In genomic region chr20:37567331-37567665, GRCh38 we compare ENCODE assay signal across 16 cellular contexts. TPM values are rescaled to one million over a fixed set of nuclear protein-coding genes. Genes with fewer than 3 reads are reported as not detected.
DNase-seq lines count a peak whose midpoint lies in the region; ATAC-seq and TF ChIP-seq lines count a peak whose summit lies in the region.
"Had no signal": no experiment of that assay in that cellular context is flagged by ENCODE, and none has a peak within 500 bp of the region (broad histone marks: within the 10 kb centered on the region; RNA-seq: fewer than 3 reads in every experiment).

No MANE protein-coding gene starts in this region.

- peak overlapping the region in 6 of 11 experiments; percentile 13 to 71 (median 48); a peak in 10 of 22 replicates for H3K9ac ChIP-seq in BLaER1 treated with 17β-estradiol and CSF1 and Interleukin-3, amounts not matched to agents 10 nM and 100 nM
- no peak overlapping the region for H3K9ac ChIP-seq in SK-N-MC (ENCODE audit: insufficient read length)

- 0 out of 22 replicates have a peak, but pooled peaks cover 0 to 4% (median 0%) of the 10 kb centered on the region in 11 experiments for H3K27me3 ChIP-seq in BLaER1 treated with 17β-estradiol and CSF1 and Interleukin-3, amounts not matched to agents 10 nM and 100 nM
- no peaks in the 10 kb centered on the region for H3K27me3 ChIP-seq in H7 (ENCODE audit: control insufficient read depth, insufficient read depth, low read length)
- H3K27me3 ChIP-seq: ovary had no signal

- no peak for ATAC-seq in HG02852 (IDR thresholded peaks at IDR 0.05; ENCODE audit: unreplicated experiment)
- ATAC-seq: left cardiac atrium had no signal

- peak; percentile 52 for DNase-seq in H7
- no peak for DNase-seq in SK-N-MC (ENCODE audit: low read depth, low spot score)
- peak; percentile 65 for DNase-seq in myocyte (ENCODE audit: low read depth)
- DNase-seq in GM20000 (ENCODE audit: low spot score): no peak
- no peak for DNase-seq in SIG-M5 treated with dmso at 0.1 percent for 504 hours (lab: John Stamatoyannopoulos, UW; ENCODE audit: unreplicated experiment)
- DNase-seq in DMS153 treated with DMSO at 0.1 percent for 48 hours (lab: John Stamatoyannopoulos, UW; ENCODE audit: unreplicated experiment): no peak
- DNase-seq: activated CD4-positive, alpha-beta T cell treated with anti-CD3 and anti-CD28 coated beads for 1 hour; activated naive CD4-positive, alpha-beta T cell treated with anti-CD3 and anti-CD28 coated beads for 36 hours; left cardiac atrium; ovary; small intestine had no signal

- H3K36me3 ChIP-seq in BLaER1 treated with 17β-estradiol and CSF1 and Interleukin-3, amounts not matched to agents 10 nM and 100 nM: no peaks in the 10 kb centered on the region
- H3K36me3 ChIP-seq in H7 (replicated peaks; ENCODE audit: control insufficient read depth, insufficient read depth, low read length) (no peaks in the 10 kb centered on the region), SK-N-MC (ENCODE audit: insufficient read depth, low read length) (no peaks in the 10 kb centered on the region)
- H3K36me3 ChIP-seq: ovary, SJSA1 had no signal

- H4K20me1 ChIP-seq in BLaER1 treated with 17β-estradiol and CSF1 and Interleukin-3, amounts not matched to agents 10 nM and 100 nM: peaks cover 0 to 12% (median 0%) of the 10 kb centered on the region in 11 experiments; a peak in 3 of 22 replicates

- peak overlapping the region in 4 of 10 experiments; percentile 10 to 38 (median 30); a peak in 4 of 20 replicates for H3K4me3 ChIP-seq in BLaER1 treated with 17β-estradiol and CSF1 and Interleukin-3, amounts not matched to agents 10 nM and 100 nM
- no peak overlapping the region for H3K4me3 ChIP-seq in H7 (ENCODE audit: insufficient read depth, low read depth, low read length)
- peak overlapping the region; percentile 47 for H3K4me3 ChIP-seq in SK-N-MC
- H3K4me3 ChIP-seq: ovary, SJSA1 had no signal

- no peak for TF ChIP-seq CTCF in GM20000 (IDR thresholded peaks at IDR 0.05; ENCODE audit: extremely low read depth, missing control alignments)

- peak overlapping the region; percentile 74 to 92 (median 83) for H3K4me2 ChIP-seq in BLaER1 treated with 17β-estradiol and CSF1 and Interleukin-3, amounts not matched to agents 10 nM and 100 nM

- H3K4me1 ChIP-seq in BLaER1 treated with 17β-estradiol and CSF1 and Interleukin-3, amounts not matched to agents 10 nM and 100 nM: peaks cover 11 to 48% (median 40%) of the 10 kb centered on the region in 10 experiments

- no peaks in the 10 kb centered on the region for H3K9me3 ChIP-seq in BLaER1 treated with 17β-estradiol and CSF1 and Interleukin-3, amounts not matched to agents 10 nM and 100 nM (replicated peaks in 1 of 11)
- H3K9me3 ChIP-seq in SK-N-MC (ENCODE audit: low read depth, low read length): no peaks in the 10 kb centered on the region
- H3K9me3 ChIP-seq: ovary, SJSA1 had no signal

- H3K27ac ChIP-seq in BLaER1 treated with 17β-estradiol and CSF1 and Interleukin-3, amounts not matched to agents 10 nM and 100 nM: peak overlapping the region in 7 of 11 experiments; percentile 34 to 77 (median 58); a peak in 9 of 22 replicates
- H3K27ac ChIP-seq in SK-N-MC: peak overlapping the region; percentile 88
- H3K27ac ChIP-seq: ovary, SJSA1 had no signal

RNA-seq across cellular contexts. Expression of gene BLCAP, which starts 39.6 kb away (rescaled TPM):
- 58.9 and 72.8 TPM in 2 replicates for total RNA-seq in H7 (2014; rRNA removed; shearing (Covaris generic))
- total RNA-seq in myocyte: 668 and 741 TPM in 2 replicates
- polyA plus RNA-seq in myocyte (2012): 165 TPM

RNA-seq across cellular contexts. Expression of gene NNAT, which starts 46.2 kb away (rescaled TPM):
- total RNA-seq in H7 (2014; rRNA removed; shearing (Covaris generic)): 205 and 219 TPM in 2 replicates
- total RNA-seq in myocyte: 0.19 TPM in 1 of 2 replicates, not detected in the other
- polyA plus RNA-seq in myocyte (2012): 5.1 TPM
- total RNA-seq: mononuclear cell, NCI-H460, SJSA1 had no signal

Comparison
In these comparisons a context has a peak if more than half of its experiments do, and no peak if none do; other contexts are left out.
1. DNase-seq: peak in H7 (single experiment) and myocyte (single experiment); none in SK-N-MC (single experiment), GM20000 (single experiment), SIG-M5 treated with dmso at 0.1 percent for 504 hours (single experiment) and DMS153 treated with DMSO at 0.1 percent for 48 hours (single experiment).
2. RNA of gene NNAT, which starts 46.2 kb away (total RNA-seq): 205 to 219 TPM in H7; 0.19 TPM in myocyte; every median in the first group is over 100 times any median in the second.